9 cellular contexts compared by ENCODE assay signal in genomic region chr6:36677059-36677749, GRCh38. TPM values are rescaled to one million over a fixed set of nuclear protein-coding genes. Genes with fewer than 3 reads are reported as not detected.
DNase-seq lines count a peak whose midpoint lies in the region; TF ChIP-seq lines count a peak whose summit lies in the region.
"Had no signal": no experiment of that assay in that cellular context is flagged by ENCODE, and none has a peak within 500 bp of the region (broad histone marks: within the 10 kb centered on the region; RNA-seq: fewer than 3 reads in every experiment).

No MANE protein-coding gene starts in this region.

- H3K27me3 ChIP-seq in AG04450 (ENCODE audit: control insufficient read depth, insufficient read depth, low read length) (no peaks in the 10 kb centered on the region), HUES64 (ENCODE audit: insufficient read depth, low read length) (peaks cover 37% of the 10 kb centered on the region), muscle layer of duodenum (ENCODE audit: low read depth, low read length) (no peaks in the 10 kb centered on the region)

- H3K27me3 Mint-ChIP-seq in MCF 10A (ENCODE audit: insufficient read depth, unreplicated experiment) = no peaks in the 10 kb centered on the region

- POLR2A ChIA-PET in AG04450 (lab: Yijun Ruan, JAX) = interaction anchor here (0.8 to 3.9 kb wide), 7 partner anchors 9 to 52 kb away, joined by 3 to 95 read pairs (median 4); no protein-coding TSS in a partner anchor
- POLR2A ChIA-PET in MCF 10A (lab: Yijun Ruan, JAX) = interaction anchor here (0.6 to 17.5 kb wide), 22 partner anchors 9 to 951 kb away, joined by 3 to 495 read pairs (median 6); partner anchors contain the start of genes PPIL1 and SRSF3

- H3K4me1 ChIP-seq in HUES64 (ENCODE audit: insufficient read depth, low read length) (peaks cover 32% of the 10 kb centered on the region), muscle layer of duodenum (ENCODE audit: control insufficient read depth in 1 of 2, insufficient read depth in 2 of 2, low read length in 2 of 2) (peaks cover 17 to 28% of the 10 kb centered on the region in 2 donors)

- CTCF ChIA-PET in AG04450 (lab: Charles Lee) = interaction anchor here (1.1 kb wide), 1 partner anchor 62 kb away, joined by 4 read pairs; no protein-coding TSS in a partner anchor
- CTCF ChIA-PET in MCF 10A (lab: Yijun Ruan, JAX) = interaction anchor here (1.1 to 8.0 kb wide), 7 partner anchors 10 to 82 kb away, joined by 3 to 37 read pairs (median 5); no protein-coding TSS in a partner anchor

- peaks cover 44% of the 10 kb centered on the region for H3K36me3 Mint-ChIP-seq in MCF 10A (ENCODE audit: insufficient read depth, unreplicated experiment)

- TSS peak; percentile 36 for BruUV-seq in MCF 10A (replicated peaks; lab: Mats Ljungman, UMichigan)

- H3K9me3 ChIP-seq in AG04450 (ENCODE audit: control insufficient read depth, insufficient read depth, low read length) = peaks cover 14% of the 10 kb centered on the region; the same call in 1 of the 2 replicates
- H3K9me3 ChIP-seq in HUES64 (ENCODE audit: insufficient read depth, low read depth, low read length) = no peaks in the 10 kb centered on the region
- H3K9me3 ChIP-seq in muscle layer of duodenum (ENCODE audit: control insufficient read depth in 1 of 2, low read length in 2 of 2) = no peaks in the 10 kb centered on the region
- H3K9me3 ChIP-seq: neutrophil had no signal

- no peaks in the 10 kb centered on the region for H3K9me3 Mint-ChIP-seq in MCF 10A (ENCODE audit: unreplicated experiment)

- WGBS in HUES64 = 73% methylated on average over 7 of the region's 7 CpGs

- H3K4me3 Mint-ChIP-seq in MCF 10A (ENCODE audit: unreplicated experiment) = peak overlapping the region; percentile 87

- DNase-seq in AG04450 (ENCODE audit: low read depth, low spot score) = no peak
- DNase-seq in MCF 10A (ENCODE audit: unreplicated experiment) = peak; percentile 47
- no peak for DNase-seq in stimulated activated CD4-positive, alpha-beta T cell treated with anti-CD3 and anti-CD28 coated beads, Interleukin-15, amount 100 ng/mL, for 24 hours
- DNase-seq in stimulated activated CD4-positive, alpha-beta T cell treated with anti-CD3 and anti-CD28 coated beads, Interleukin-2, amount 100 ng/mL, for 24 hours = no peak
- no peak for DNase-seq in NK-92 (lab: John Stamatoyannopoulos, UW; ENCODE audit: unreplicated experiment)
- no peak for DNase-seq in hippocampal formation (lab: John Stamatoyannopoulos, UW)

- peak overlapping the region; percentile 97 for H3K27ac Mint-ChIP-seq in MCF 10A (ENCODE audit: low read depth, unreplicated experiment)

- H3K27ac ChIP-seq in AG04450 (ENCODE audit: low read depth, low read length) = peak overlapping the region; percentile 96
- H3K27ac ChIP-seq in HUES64 (ENCODE audit: low read depth, low read length) = no peak overlapping the region; the same call in 1 of the 2 replicates
- H3K27ac ChIP-seq in muscle layer of duodenum (ENCODE audit: low read length) = peak overlapping the region; percentile 88
- H3K27ac ChIP-seq: neutrophil had no signal

- intact Hi-C loops in MCF 10A (cut with micrococcal nuclease) = loop anchor here (1.0 to 5.0 kb wide), 3 partner anchors 10 to 130 kb away; partner anchors contain the start of gene STK38

- H3K9ac ChIP-seq in HUES64 (ENCODE audit: low read depth, low read length) = peak overlapping the region; percentile 52

- H3K4me3 ChIP-seq in AG04450 (ENCODE audit: low read depth, low read length) = peak overlapping the region; percentile 41
- no peak overlapping the region; the same call in 1 of the 2 replicates for H3K4me3 ChIP-seq in HUES64 (ENCODE audit: low read length)
- peak overlapping the region in 1 of 2 donors; percentile 41 for H3K4me3 ChIP-seq in muscle layer of duodenum (ENCODE audit: low read depth in 1 of 2, low read length in 2 of 2)

- TF ChIP-seq CTCF in AG04450 (IDR thresholded peaks at IDR 0.05; ENCODE audit: low read depth, low read length) (no peak), MCF 10A (IDR thresholded peaks at IDR 0.05; ENCODE audit: unreplicated experiment) (no peak)

- H3K36me3 ChIP-seq in HUES64 (ENCODE audit: insufficient read depth, low read length) (no peaks in the 10 kb centered on the region), muscle layer of duodenum (ENCODE audit: control insufficient read depth in 1 of 2, insufficient read depth in 2 of 2, low read length in 2 of 2) (peaks cover 1 to 9% of the 10 kb centered on the region in 2 donors)
- H3K36me3 ChIP-seq: neutrophil had no signal

- H3K4me1 Mint-ChIP-seq in MCF 10A (ENCODE audit: insufficient read depth, unreplicated experiment) = peaks cover 29% of the 10 kb centered on the region

RNA-seq across cellular contexts. Expression of gene CDKN1A, which starts 1.3 kb away (rescaled TPM):
- 722 and 830 TPM in 2 replicates for polyA plus RNA-seq in AG04450 (2011; rRNA removed)
- 347 and 430 TPM in 2 replicates for polyA minus RNA-seq in AG04450 (2011; rRNA and poly(A)+ RNA removed)
- 20.0 TPM for polyA plus RNA-seq in HUES64 (2013, experiment 1 of 2)
- 17.7 TPM for polyA plus RNA-seq in HUES64 (2013, experiment 2 of 2)
- 407 and 489 TPM in 2 replicates for total RNA-seq in MCF 10A (2022)

RNA-seq across cellular contexts. Expression of gene RAB44, which starts 20.4 kb away (rescaled TPM):
- not detected in 2 replicates for polyA plus RNA-seq in AG04450 (2011; rRNA removed)
- polyA minus RNA-seq in AG04450 (2011; rRNA and poly(A)+ RNA removed) = not detected in 2 replicates
- polyA plus RNA-seq in HUES64 (2013, experiment 1 of 2) = not detected
- polyA plus RNA-seq in HUES64 (2013, experiment 2 of 2) = not detected
- 0.09 TPM in 1 of 2 replicates, not detected in the other for total RNA-seq in MCF 10A (2022)
